ENCODE assay signal across 8 cellular contexts in genomic region chr17:81682565-81683207, GRCh38. TPM values are rescaled to one million over a fixed set of nuclear protein-coding genes. Genes with fewer than 3 reads are reported as not detected.
A peak's percentile ranks its signal among the peaks of the same experiment; 100 is the strongest.
DNase-seq lines count a peak whose midpoint lies in the region; ATAC-seq and TF ChIP-seq lines count a peak whose summit lies in the region.

No MANE protein-coding gene starts in this region.

- intact Hi-C loops in stomach (cut with DNase I; ENCODE audit: low total_unique reads), result no loop called here

- peaks cover 8% of the 10 kb centered on the region for H3K36me3 ChIP-seq in iPS DF 6.9 (ENCODE audit: control insufficient read depth, insufficient read depth, low read length)
- H3K36me3 ChIP-seq in stomach, result peaks cover 16 to 47% (median 39%) of the 10 kb centered on the region in 4 donors

- H3K4me1 ChIP-seq in iPS DF 6.9 (ENCODE audit: control insufficient read depth, insufficient read depth, low read length) (peaks cover 2% of the 10 kb centered on the region), stomach (peaks cover 27 to 44% (median 37%) of the 10 kb centered on the region in 4 donors)

- H3K9me3 ChIP-seq in iPS DF 6.9 (ENCODE audit: control insufficient read depth, insufficient read depth, low read length) (no peaks in the 10 kb centered on the region), stomach (no peaks in the 10 kb centered on the region)

- H3K4me3 ChIP-seq in iPS DF 6.9 (ENCODE audit: low read length), result peak overlapping the region; percentile 89
- peak overlapping the region; percentile 87 to 100 (median 96) for H3K4me3 ChIP-seq in stomach

- H3K27ac ChIP-seq in VCaP (peak overlapping the region; percentile 91), iPS DF 6.9 (ENCODE audit: low read length) (no peak overlapping the region), stomach (peak overlapping the region; percentile 69 to 93 (median 87))

- no peaks in the 10 kb centered on the region for H3K27me3 ChIP-seq in iPS DF 6.9 (ENCODE audit: control insufficient read depth, insufficient read depth, low read length)
- no peaks in the 10 kb centered on the region for H3K27me3 ChIP-seq in stomach

- WGBS in iPS DF 6.9 (ENCODE audit: insufficient coverage, insufficient read length), result no CpG with 5 or more reads among the region's 19 CpGs
- WGBS in stomach, 5 donors, result 24 to 42% (median 34%) methylated on average over 19 of the region's 19 CpGs

- no peak for TF ChIP-seq CTCF in VCaP (conservative IDR thresholded peaks at IDR 0.05)
- no peak for TF ChIP-seq CTCF in stomach (IDR thresholded peaks at IDR 0.05)

- DNase-seq in SIG-M5 treated with dmso at 0.1 percent for 504 hours (lab: John Stamatoyannopoulos, UW; ENCODE audit: unreplicated experiment) (peak; percentile 21), SIG-M5 (lab: John Stamatoyannopoulos, UW) (no peak), iPS DF 6.9 (ENCODE audit: low read depth, low spot score) (no peak), stomach (no peak), NCI-H226 (no peak)

- TF ChIP-seq EP300 in stomach (IDR thresholded peaks at IDR 0.05), result no peak

- ATAC-seq in GM18861 (IDR thresholded peaks at IDR 0.05; ENCODE audit: unreplicated experiment) (no peak), HG03469 (IDR thresholded peaks at IDR 0.05; ENCODE audit: unreplicated experiment) (no peak)

- TF ChIP-seq POLR2A in stomach (IDR thresholded peaks at IDR 0.05), result no peak

RNA-seq across cellular contexts. Expression of gene ARL16, which starts 0.9 kb away (rescaled TPM):
- total RNA-seq in stomach, result 100 to 1,000 TPM in 1 of 5 donors, 10 to 100 TPM in 3, 1 to 10 TPM in 1; 8.1 to 109 (median 25.7) TPM
- polyA plus RNA-seq in stomach, result 10 to 100 TPM; 43.5 to 67.1 (median 55.6) TPM

RNA-seq across cellular contexts. Expression of gene HGS, which starts 1.1 kb away (rescaled TPM):
- 100 to 1,000 TPM in 4 of 5 donors, 10 to 100 TPM in 1; 52.0 to 275 (median 142) TPM for total RNA-seq in stomach
- polyA plus RNA-seq in stomach, result 100 to 1,000 TPM in 2 of 3 donors, 10 to 100 TPM in 1; 86.1 to 138 (median 105) TPM

RNA-seq across cellular contexts. Expression of gene CCDC137, which starts 16.1 kb away (rescaled TPM):
- 100 to 1,000 TPM in 1 of 5 donors, 10 to 100 TPM in 1, 1 to 10 TPM in 2, under 1 TPM in 1; 0.58 to 279 (median 9.4) TPM for total RNA-seq in stomach
- 10 to 100 TPM; 18.2 to 26.0 (median 23.3) TPM for polyA plus RNA-seq in stomach

RNA-seq across cellular contexts. Expression of gene OXLD1, which starts 16.3 kb away (rescaled TPM):
- 100 to 1,000 TPM in 2 of 5 donors, 10 to 100 TPM in 1, 1 to 10 TPM in 1, not detected in 1; 9.9 to 112 (median 61.2) TPM for total RNA-seq in stomach
- polyA plus RNA-seq in stomach, result 10 to 100 TPM; 59.6 to 82.2 (median 64.5) TPM

RNA-seq across cellular contexts. Expression of gene MRPL12, which starts 20.5 kb away (rescaled TPM):
- 100 to 1,000 TPM in 1 of 5 donors, 10 to 100 TPM in 3, 1 to 10 TPM in 1; 3.5 to 146 (median 47.8) TPM for total RNA-seq in stomach
- polyA plus RNA-seq in stomach, result 100 to 1,000 TPM in 2 of 3 donors, 10 to 100 TPM in 1; 90.6 to 178 (median 158) TPM
